30 cellular contexts compared by ENCODE assay signal in genomic region chr10:96820730-96821129, GRCh38.
"Had no signal": no experiment of that assay in that cellular context is flagged by ENCODE, and none has a peak within 500 bp of the region (broad histone marks: within the 10 kb centered on the region; RNA-seq: fewer than 3 reads in every experiment).

No MANE protein-coding gene starts in this region.

- H3K9me3 ChIP-seq: MG63, SJCRH30 had no signal

- H3K4me1 ChIP-seq: SJCRH30 had no signal

- DNase-seq: activated CD4-positive, alpha-beta memory T cell treated with anti-CD3 and anti-CD28 coated beads, Interleukin-2, amount 10 ng/mL, durations not matched to agents 7 days and 5 days; activated CD4-positive, alpha-beta T cell treated with anti-CD3 and anti-CD28 coated beads for 1 hour; activated CD4-positive, alpha-beta T cell treated with anti-CD3 and anti-CD28 coated beads for 48 hours; activated CD4-positive, CD25-positive, alpha-beta regulatory T cell; activated CD8-positive, alpha-beta memory T cell treated with anti-CD3 and anti-CD28 coated beads for 24 hours; activated CD8-positive, alpha-beta memory T cell treated with anti-CD3 and anti-CD28 coated beads, Interleukin-2, amount 10 ng/mL, durations not matched to agents 7 days and 5 days; activated CD8-positive, alpha-beta memory T cell treated with anti-CD3 and anti-CD28 coated beads, Interleukin-2, amount 50 U/mL, for 48 hours; activated effector memory CD4-positive, alpha-beta T cell treated with Interleukin-2 at 50 U/mL for 16 hours; activated naive CD4-positive, alpha-beta T cell treated with anti-CD3 and anti-CD28 coated beads, Interleukin-2, amount 10 ng/mL, durations not matched to agents 7 days and 5 days; activated naive CD8-positive, alpha-beta T cell treated with anti-CD3 and anti-CD28 coated beads, Interleukin-2, amount 50 U/mL, for 24 hours; activated T-cell treated with anti-CD3 and anti-CD28 coated beads, Interleukin-2, amount 50 U/mL, for 48 hours; anterior cingulate cortex; caudate nucleus; Kasumi-1; KG1; MG63; NCI-H1092; NCI-H1436 treated with DMSO at 0.1 percent for 48 hours; NCI-H1694 treated with DMSO at 0.1 percent for 48 hours; NCI-H2029; NCI-H510A; NCI-H526 treated with DMSO at 0.1 percent for 48 hours; NK-92 treated with Interleukin-12 subunit alpha and Interleukin-12 subunit beta, amount 100 ng/mL, for 24 hours; PC-3; SHP77; SJCRH30; T1000 had no signal

- H3K27me3 ChIP-seq: MG63, SJCRH30 had no signal

- ATAC-seq: activated CD8-positive, alpha-beta memory T cell treated with anti-CD3 and anti-CD28 coated beads, Interleukin-2, amount 10 ng/mL, durations not matched to agents 7 days and 5 days; activated naive CD8-positive, alpha-beta T cell treated with anti-CD3 and anti-CD28 coated beads, Interleukin-2, amount 50 U/mL, for 24 hours; PC-3 had no signal

- H3K27ac ChIP-seq: SJCRH30, SK-N-MC, WERI-Rb-1 had no signal

- H3K4me3 ChIP-seq: MG63, SJCRH30, SK-N-MC had no signal

- H3K36me3 ChIP-seq: MG63, SJCRH30, WERI-Rb-1 had no signal

- FAIRE-seq: bronchial epithelial cell had no signal
